Comparison of ENCODE assay signal across 9 cellular contexts in the genomic region with DNA sequence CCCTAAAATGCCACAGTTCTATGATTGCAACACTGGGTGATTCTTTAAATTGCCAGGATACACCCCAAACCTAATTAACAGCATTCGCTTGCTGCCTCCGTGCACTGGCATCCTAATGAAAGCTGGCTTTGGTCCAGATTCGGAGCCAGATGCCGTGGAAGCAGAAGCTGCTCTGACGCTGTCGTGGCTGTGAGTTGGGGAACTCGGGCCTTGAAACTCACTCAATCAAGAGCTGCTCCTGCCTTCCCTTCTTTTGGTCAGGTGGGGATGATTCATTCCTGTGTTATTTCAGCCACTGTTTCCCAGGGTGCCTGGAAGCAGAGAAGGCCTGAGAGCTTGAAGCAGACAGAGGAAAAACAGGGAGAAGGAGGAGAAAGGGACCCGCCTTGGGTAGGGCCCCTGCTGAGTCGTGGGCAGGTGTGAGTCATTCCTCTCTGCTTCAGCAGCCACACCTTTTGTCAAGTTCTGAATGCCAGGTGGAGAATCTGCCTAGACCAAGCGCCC. TPM values are rescaled to one million over a fixed set of nuclear protein-coding genes. Genes with fewer than 3 reads are reported as not detected.
A peak's percentile ranks its signal among the peaks of the same experiment; 100 is the strongest.
DNase-seq lines count a peak whose midpoint lies in the region; ATAC-seq and TF ChIP-seq lines count a peak whose summit lies in the region.
"Had no signal": no experiment of that assay in that cellular context is flagged by ENCODE, and none has a peak within 500 bp of the region (broad histone marks: within the 10 kb centered on the region; RNA-seq: fewer than 3 reads in every experiment).

No MANE protein-coding gene starts in this region.

- H3K4me3 ChIP-seq in AG10803 (ENCODE audit: low read length) (no peak overlapping the region), PC-9 (peak overlapping the region; percentile 17; the same call in 1 of the 2 replicates), fibroblast of lung (replicated peaks in 1 of 4; ENCODE audit: control extremely low read depth in 1 of 4, insufficient read depth in 1 of 4, low read depth in 3 of 4, low read length in 4 of 4) (no peak overlapping the region), parathyroid adenoma (ENCODE audit: low read depth, low read length) (no peak overlapping the region)
- H3K4me3 ChIP-seq in CD8-positive, alpha-beta memory T cell (ENCODE audit: low read length): no peak overlapping the region

- CTCF ChIA-PET in PC-9 (lab: Charles Lee): no interaction called here
- CTCF ChIA-PET in CD8-positive, alpha-beta memory T cell (lab: Charles Lee): no interaction called here

- no peaks in the 10 kb centered on the region for H3K4me1 Mint-ChIP-seq in CD8-positive, alpha-beta memory T cell
- H3K4me1 Mint-ChIP-seq: central memory CD8-positive, alpha-beta T cell had no signal

- H3K36me3 Mint-ChIP-seq in CD8-positive, alpha-beta memory T cell: no peaks in the 10 kb centered on the region

- no peaks in the 10 kb centered on the region for H3K9me3 ChIP-seq in PC-9 (ENCODE audit: insufficient read depth, low read depth)
- H3K9me3 ChIP-seq in fibroblast of lung (ENCODE audit: control insufficient read depth, insufficient read depth, low read depth, low read length): no peaks in the 10 kb centered on the region
- H3K9me3 ChIP-seq in parathyroid adenoma (ENCODE audit: control insufficient read depth, low read length): no peaks in the 10 kb centered on the region
- no peaks in the 10 kb centered on the region for H3K9me3 ChIP-seq in CD8-positive, alpha-beta memory T cell (ENCODE audit: low read length)

- H3K4me2 ChIP-seq in PC-9 (peak overlapping the region; percentile 78), fibroblast of lung (ENCODE audit: extremely low read depth, insufficient read depth, low read length) (no peak overlapping the region), parathyroid adenoma (ENCODE audit: low read length) (peak overlapping the region; percentile 33)

- peak; percentile 86 for DNase-seq in AG10803 (ENCODE audit: low read depth)
- peak; percentile 97 for DNase-seq in HPDE6-E6E7 (ENCODE audit: extremely low spot score)
- DNase-seq in PC-9: peak; percentile 93 to 97
- peak; percentile 12 to 92 for DNase-seq in fibroblast of lung (ENCODE audit: low read depth in 2 of 2)
- no peak for DNase-seq in CD8-positive, alpha-beta memory T cell

- no peaks in the 10 kb centered on the region for H3K9me2 ChIP-seq in PC-9 (ENCODE audit: insufficient read depth)

- H2AFZ ChIP-seq in PC-9: peak overlapping the region; percentile 40
- H2AFZ ChIP-seq in fibroblast of lung (ENCODE audit: low read length): no peak overlapping the region
- H2AFZ ChIP-seq in parathyroid adenoma: peak overlapping the region; percentile 84

- H3K9ac ChIP-seq in fibroblast of lung (ENCODE audit: insufficient read depth, low read length) (no peak overlapping the region), parathyroid adenoma (no peak overlapping the region)

- no peaks in the 10 kb centered on the region for H3K36me3 ChIP-seq in PC-9 (ENCODE audit: low read depth)
- H3K36me3 ChIP-seq in fibroblast of lung (ENCODE audit: control insufficient read depth, insufficient read depth, low read length): no peaks in the 10 kb centered on the region
- no peaks in the 10 kb centered on the region for H3K36me3 ChIP-seq in parathyroid adenoma (ENCODE audit: control insufficient read depth, insufficient read depth, low read length)
- no peaks in the 10 kb centered on the region for H3K36me3 ChIP-seq in CD8-positive, alpha-beta memory T cell (ENCODE audit: insufficient read depth, low read length)

- no peaks in the 10 kb centered on the region for H3K79me2 ChIP-seq in PC-9 (ENCODE audit: low read depth)
- H3K79me2 ChIP-seq in fibroblast of lung (ENCODE audit: control insufficient read depth, insufficient read depth, low read length): no peaks in the 10 kb centered on the region
- H3K79me2 ChIP-seq in parathyroid adenoma: no peaks in the 10 kb centered on the region

- POLR2A ChIA-PET in PC-9 (lab: Charles Lee; ENCODE audit: unreplicated experiment): interaction anchor here (0.6 to 1.0 kb wide), 6 partner anchors 9 to 115 kb away, joined by 3 to 5 read pairs (median 4); partner anchors contain the start of genes CAGE1, DSP and RIOK1
- POLR2A ChIA-PET in CD8-positive, alpha-beta memory T cell (lab: Charles Lee): no interaction called here

- H3K27me3 ChIP-seq in PC-9 (ENCODE audit: insufficient read depth, low read depth) (no peaks in the 10 kb centered on the region), fibroblast of lung (ENCODE audit: control insufficient read depth, insufficient read depth, low read length) (no peaks in the 10 kb centered on the region), parathyroid adenoma (ENCODE audit: control insufficient read depth, insufficient read depth, low read length) (no peaks in the 10 kb centered on the region)
- no peaks in the 10 kb centered on the region for H3K27me3 ChIP-seq in CD8-positive, alpha-beta memory T cell (ENCODE audit: insufficient read depth, low read length, poor library complexity, severe bottlenecking)

- H3F3A ChIP-seq in PC-9 (ENCODE audit: insufficient read depth, low read depth): peaks cover 22% of the 10 kb centered on the region; the same call in 1 of the 2 replicates

- H4K20me1 ChIP-seq in PC-9 (ENCODE audit: insufficient read depth) (no peaks in the 10 kb centered on the region), fibroblast of lung (ENCODE audit: control insufficient read depth, extremely low read depth, insufficient read depth, low read length) (no peaks in the 10 kb centered on the region)

- no TSS peak for BruUV-seq in PC-9 (replicated peaks; lab: Mats Ljungman, UMichigan)

- intact Hi-C loops in PC-9 (cut with micrococcal nuclease; ENCODE audit: unreplicated experiment): loop anchor here (1.0 to 2.0 kb wide), 4 partner anchors 24 to 42 kb away; partner anchors contain the start of gene DSP

- H3K4me1 ChIP-seq in PC-9 (replicated peaks; ENCODE audit: insufficient read depth) (peaks cover 20% of the 10 kb centered on the region), fibroblast of lung (ENCODE audit: control insufficient read depth, extremely low read depth, insufficient read depth, low read length) (no peaks in the 10 kb centered on the region), parathyroid adenoma (peaks cover 18% of the 10 kb centered on the region)
- H3K4me1 ChIP-seq in CD8-positive, alpha-beta memory T cell (ENCODE audit: insufficient read depth, low read length): no peaks in the 10 kb centered on the region

- no peaks in the 10 kb centered on the region for H3K9me3 Mint-ChIP-seq in CD8-positive, alpha-beta memory T cell
- H3K9me3 Mint-ChIP-seq: central memory CD8-positive, alpha-beta T cell had no signal

- no peak for ATAC-seq in GM19035 (IDR thresholded peaks at IDR 0.05; ENCODE audit: unreplicated experiment)
- ATAC-seq in GM21447 (IDR thresholded peaks at IDR 0.05; ENCODE audit: unreplicated experiment): no peak

- no peak overlapping the region for H3K27ac Mint-ChIP-seq in CD8-positive, alpha-beta memory T cell

- TF ChIP-seq CTCF in AG10803 (conservative IDR thresholded peaks at IDR 0.05; ENCODE audit: low read length) (no peak), PC-9 (conservative IDR thresholded peaks at IDR 0.05) (no peak), fibroblast of lung (conservative IDR thresholded peaks at IDR 0.05 in 1 of 2, IDR thresholded peaks at IDR 0.05 in 1 of 2; ENCODE audit: low read depth in 1 of 2, low read length in 2 of 2) (no peak), parathyroid adenoma (IDR thresholded peaks at IDR 0.05) (no peak)

- H3K4me3 Mint-ChIP-seq in CD8-positive, alpha-beta memory T cell: no peak overlapping the region
- H3K4me3 Mint-ChIP-seq: central memory CD8-positive, alpha-beta T cell had no signal

- peak overlapping the region; percentile 88 for H3K27ac ChIP-seq in PC-9
- no peak overlapping the region for H3K27ac ChIP-seq in fibroblast of lung (ENCODE audit: insufficient read depth, low read length)
- peak overlapping the region; percentile 58 for H3K27ac ChIP-seq in parathyroid adenoma
- no peak overlapping the region for H3K27ac ChIP-seq in CD8-positive, alpha-beta memory T cell (ENCODE audit: low read depth, low read length)

- H3K27me3 Mint-ChIP-seq in CD8-positive, alpha-beta memory T cell: peaks cover 8 to 28% of the 10 kb centered on the region in 2 donors

RNA-seq across cellular contexts. Expression of gene DSP, which starts 36.2 kb away (rescaled TPM):
- total RNA-seq in PC-9 (2021): 109 and 117 TPM in 2 replicates
- under 0.01 TPM in 1 of 2 replicates, not detected in the other for total RNA-seq in fibroblast of lung
- 0.02 and 3.8 TPM in 2 replicates for polyA plus RNA-seq in fibroblast of lung
- 0.06 and 6.0 TPM in 2 replicates for polyA plus RNA-seq in fibroblast of lung (2012)
- polyA minus RNA-seq in fibroblast of lung (ENCODE audit: low replicate concordance): 0.15 and 23.2 TPM in 2 replicates
- under 1 TPM in 1 of 2 experiments, not detected in 1; 0.04 TPM for total RNA-seq in CD8-positive, alpha-beta memory T cell
- polyA plus RNA-seq in CD8-positive, alpha-beta memory T cell: 0.08 TPM

Comparison
In these comparisons a context has a peak if more than half of its experiments do, and no peak if none do; other contexts are left out.
1. DNase-seq: peak in AG10803 (single experiment), HPDE6-E6E7 (single experiment), PC-9 (2 of 2) and fibroblast of lung (2 of 2); none in CD8-positive, alpha-beta memory T cell (0 of 5).
2. H3K27ac ChIP-seq: peak in PC-9 (single experiment) and parathyroid adenoma (single experiment); none in fibroblast of lung (single experiment) and CD8-positive, alpha-beta memory T cell (single experiment).
3. RNA of gene DSP, which starts 36.2 kb away (total RNA-seq): 109 to 117 TPM in PC-9; 0.04 TPM in CD8-positive, alpha-beta memory T cell and under 0.01 TPM in fibroblast of lung; every median in the first group is over 100 times any median in the second.